16 cellular contexts compared by ENCODE assay signal in the genomic region with DNA sequence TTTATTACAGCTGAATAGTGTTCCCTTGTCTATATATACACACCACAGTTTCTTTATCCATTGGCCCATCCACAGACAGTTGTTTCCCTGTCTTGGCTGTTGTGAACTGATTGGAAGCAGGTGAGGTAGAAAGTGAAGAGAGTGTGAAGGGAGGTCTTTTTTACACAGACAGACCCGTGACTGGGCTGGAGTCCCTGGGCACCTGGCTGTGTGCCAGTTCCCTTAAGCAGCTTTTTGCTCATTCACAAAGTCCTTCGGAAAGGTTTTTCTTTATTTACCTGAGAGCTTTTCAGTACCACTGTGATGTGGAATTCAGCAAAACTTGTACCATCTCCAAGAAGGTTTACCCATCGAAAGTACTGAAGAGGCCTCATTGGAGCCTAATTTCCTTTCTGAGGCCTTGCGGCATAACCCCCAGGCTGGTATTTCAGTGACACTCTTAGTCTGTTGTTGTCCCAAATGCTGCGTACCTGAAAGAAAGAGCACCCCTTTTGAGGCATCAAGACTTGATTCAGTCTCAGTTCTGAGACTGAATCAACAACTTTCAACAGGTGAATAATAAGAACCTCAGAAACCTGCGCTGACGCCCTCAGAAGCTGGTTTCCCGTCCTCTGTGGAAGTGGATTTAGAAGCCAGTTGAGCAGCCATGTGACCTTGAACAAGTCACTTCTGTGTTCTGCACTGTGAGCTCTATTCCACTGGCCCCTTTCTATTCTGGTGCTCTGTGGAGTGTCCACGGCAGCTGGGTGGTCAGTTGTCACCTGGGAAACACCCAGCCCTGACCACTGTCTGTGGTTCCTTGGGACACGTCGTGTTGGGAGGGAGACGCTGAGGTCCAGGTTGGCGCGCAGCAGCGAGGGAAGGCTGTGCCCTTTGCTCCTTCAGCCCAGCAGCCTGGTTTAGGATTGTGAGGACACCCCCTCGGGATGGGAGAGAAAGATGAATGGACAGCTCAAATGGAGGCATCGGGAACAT. TPM values are rescaled to one million over a fixed set of nuclear protein-coding genes. Genes with fewer than 3 reads are reported as not detected.
A peak's percentile ranks its signal among the peaks of the same experiment; 100 is the strongest.
DNase-seq lines count a peak whose midpoint lies in the region; ATAC-seq and TF ChIP-seq lines count a peak whose summit lies in the region.
"Had no signal": no experiment of that assay in that cellular context is flagged by ENCODE, and none has a peak within 500 bp of the region (broad histone marks: within the 10 kb centered on the region; RNA-seq: fewer than 3 reads in every experiment).

No MANE protein-coding gene starts in this region.

- no peak for TF ChIP-seq CTCF in nephron (IDR thresholded peaks at IDR 0.05; ENCODE audit: unreplicated experiment in 3 of 3)

- peak overlapping the region; percentile 75 for H3K27ac Mint-ChIP-seq in activated naive CD4-positive, alpha-beta T cell treated with anti-CD3 and anti-CD28 coated beads, Interleukin-2, amount 50 U/mL, for 72 hours
- peak overlapping the region in 2 of 3 experiments; percentile 15 to 34 for H3K27ac Mint-ChIP-seq in nephron

- H3K4me1 Mint-ChIP-seq in nephron = peaks cover 31% of the 10 kb centered on the region
- H3K4me1 Mint-ChIP-seq: nephron progenitor cell had no signal

- no peaks in the 10 kb centered on the region for H3K27me3 Mint-ChIP-seq in nephron (ENCODE audit: low read depth)
- H3K27me3 Mint-ChIP-seq: stimulated activated naive CD8-positive, alpha-beta T cell treated with anti-CD3 and anti-CD28 coated beads, Interleukin-15, Interleukin-2, amounts not matched to agents 100 ng/mL and 50 ng/mL, for 24 hours had no signal

- H3K9me3 Mint-ChIP-seq in activated naive CD4-positive, alpha-beta T cell treated with anti-CD3 and anti-CD28 coated beads, Interleukin-2, amount 50 U/mL, for 72 hours = no peaks in the 10 kb centered on the region
- no peaks in the 10 kb centered on the region for H3K9me3 Mint-ChIP-seq in nephron
- H3K9me3 Mint-ChIP-seq: nephron progenitor cell; stimulated activated naive CD8-positive, alpha-beta T cell treated with anti-CD3 and anti-CD28 coated beads, Interleukin-15, Interleukin-2, amounts not matched to agents 100 ng/mL and 50 ng/mL, for 24 hours had no signal

- DNase-seq in NCI-H345 (lab: John Stamatoyannopoulos, UW) (peak; percentile 6), NCI-H345 treated with DMSO at 0.1 percent for 48 hours (lab: John Stamatoyannopoulos, UW; ENCODE audit: unreplicated experiment) (no peak), DMS79 treated with DMSO at 0.1 percent for 48 hours (lab: John Stamatoyannopoulos, UW) (peak; percentile 71)
- DNase-seq in activated naive CD4-positive, alpha-beta T cell treated with anti-CD3 and anti-CD28 coated beads, Interleukin-2, amount 50 U/mL, for 72 hours (ENCODE audit: low spot score in 2 of 2) = no peak
- DNase-seq: COR-L47, dermis blood vessel endothelial cell, HCEC 1CT, Kasumi-1, left lung, NCI-H748 treated with DMSO at 0.1 percent for 48 hours, nephron progenitor cell had no signal

- H3K4me3 Mint-ChIP-seq in nephron = no peak overlapping the region
- H3K4me3 Mint-ChIP-seq: nephron progenitor cell; stimulated activated naive CD8-positive, alpha-beta T cell treated with anti-CD3 and anti-CD28 coated beads, Interleukin-15, Interleukin-2, amounts not matched to agents 100 ng/mL and 50 ng/mL, for 24 hours had no signal

- H3K36me3 Mint-ChIP-seq in activated naive CD4-positive, alpha-beta T cell treated with anti-CD3 and anti-CD28 coated beads, Interleukin-2, amount 50 U/mL, for 72 hours = peaks cover 13 to 46% of the 10 kb centered on the region in 2 donors
- peaks cover 89% of the 10 kb centered on the region for H3K36me3 Mint-ChIP-seq in nephron (ENCODE audit: low read depth)

- ATAC-seq in activated naive CD4-positive, alpha-beta T cell treated with anti-CD3 and anti-CD28 coated beads, Interleukin-2, amount 50 U/mL, for 72 hours = peak; percentile 52 to 69
- ATAC-seq in GM21619 (IDR thresholded peaks at IDR 0.05; ENCODE audit: unreplicated experiment) = no peak
- no peak for ATAC-seq in GM19035 (IDR thresholded peaks at IDR 0.05; ENCODE audit: unreplicated experiment)
- ATAC-seq in GM18519 (IDR thresholded peaks at IDR 0.05; ENCODE audit: low FRiP score, unreplicated experiment) = no peak

RNA-seq across cellular contexts. Expression of a gene that starts 53.9 kb away (rescaled TPM):
- total RNA-seq in activated naive CD4-positive, alpha-beta T cell treated with anti-CD3 and anti-CD28 coated beads, Interleukin-2, amount 50 U/mL, for 72 hours = under 1 TPM; 0.07 to 0.08 TPM

Comparison
In these comparisons a context has a peak if more than half of its experiments do, and no peak if none do; other contexts are left out.
1. DNase-seq: peak in NCI-H345 (single experiment) and DMS79 treated with DMSO at 0.1 percent for 48 hours (single experiment); none in NCI-H345 treated with DMSO at 0.1 percent for 48 hours (single experiment) and activated naive CD4-positive, alpha-beta T cell treated with anti-CD3 and anti-CD28 coated beads, Interleukin-2, amount 50 U/mL, for 72 hours (0 of 2).
2. ATAC-seq: peak in activated naive CD4-positive, alpha-beta T cell treated with anti-CD3 and anti-CD28 coated beads, Interleukin-2, amount 50 U/mL, for 72 hours (2 of 2); none in GM21619 (single experiment), GM19035 (single experiment) and GM18519 (single experiment).